10 cellular contexts compared by ENCODE assay signal in the genomic region with DNA sequence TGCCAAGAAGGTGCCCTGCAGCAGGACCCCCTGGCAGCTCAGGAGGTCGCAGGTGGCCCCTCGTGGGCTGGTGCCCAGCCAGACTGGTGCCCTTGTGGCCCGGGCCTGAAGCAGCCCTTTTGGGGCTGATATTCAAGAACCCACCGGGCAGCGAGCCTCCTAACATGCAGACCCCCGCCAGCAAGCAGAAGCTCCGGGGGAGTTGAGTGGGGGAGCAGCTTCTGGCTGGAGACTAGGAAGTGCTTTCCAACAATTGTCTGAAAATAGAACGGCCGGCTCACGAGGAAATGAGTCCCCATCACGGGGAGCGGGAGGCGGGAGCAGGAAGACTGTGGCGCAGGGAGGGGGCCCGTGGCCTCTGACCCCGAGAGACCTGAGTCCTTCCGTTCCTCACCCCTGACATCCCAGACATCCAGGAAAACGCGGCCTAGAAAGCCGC. TPM values are rescaled to one million over a fixed set of nuclear protein-coding genes. Genes with fewer than 3 reads are reported as not detected.
A peak's percentile ranks its signal among the peaks of the same experiment; 100 is the strongest.
DNase-seq lines count a peak whose midpoint lies in the region; FAIRE-seq and TF ChIP-seq lines count a peak whose summit lies in the region.
"Had no signal": no experiment of that assay in that cellular context is flagged by ENCODE, and none has a peak within 500 bp of the region (broad histone marks: within the 10 kb centered on the region; RNA-seq: fewer than 3 reads in every experiment).

No MANE protein-coding gene starts in this region.

- no peak overlapping the region for H2AFZ ChIP-seq in hepatocyte

- CTCF ChIA-PET in activated naive CD4-positive, alpha-beta T cell treated with anti-CD3 and anti-CD28 coated beads for 36 hours (lab: Charles Lee) = interaction anchor here (0.6 to 0.7 kb wide), 4 partner anchors 9 to 484 kb away, joined by 3 to 5 read pairs (median 3); no protein-coding TSS in a partner anchor

- peak overlapping the region; percentile 44 for H3K4me3 Mint-ChIP-seq in osteocyte (ENCODE audit: unreplicated experiment)
- H3K4me3 Mint-ChIP-seq in activated naive CD4-positive, alpha-beta T cell treated with anti-CD3 and anti-CD28 coated beads for 36 hours = no peak overlapping the region
- H3K4me3 Mint-ChIP-seq: stimulated activated effector memory CD8-positive, alpha-beta T cell treated with anti-CD3 and anti-CD28 coated beads, Interleukin-12 subunit alpha, Interleukin-12 subunit beta, amount 100 ng/mL, for 72 hours had no signal

- H3K4me2 ChIP-seq in BLaER1 treated with 17β-estradiol and CSF1 and Interleukin-3, amounts not matched to agents 10 nM and 100 nM = peak overlapping the region; percentile 87 to 99 (median 95)
- H3K4me2 ChIP-seq in hepatocyte = no peak overlapping the region

- peaks cover 0 to 4% (median 0%) of the 10 kb centered on the region in 11 experiments; a peak in 4 of 22 replicates for H3K36me3 ChIP-seq in BLaER1 treated with 17β-estradiol and CSF1 and Interleukin-3, amounts not matched to agents 10 nM and 100 nM
- H3K36me3 ChIP-seq in cardiac muscle cell = no peaks in the 10 kb centered on the region
- H3K36me3 ChIP-seq in hepatocyte (replicated peaks; ENCODE audit: insufficient read depth, low read depth) = no peaks in the 10 kb centered on the region

- H3K9me2 ChIP-seq in hepatocyte (replicated peaks; ENCODE audit: insufficient read depth) = no peaks in the 10 kb centered on the region

- in situ Hi-C loops in SK-MEL-5 (cut with HindIII; ENCODE audit: low pct_unique_long_range_greater_than_20kb, low sequenced_read_pairs) = no loop called here

- FAIRE-seq in GM19239 (lab: Jason Lieb, UNC) = no peak

- peaks cover 38% of the 10 kb centered on the region for H3K4me1 Mint-ChIP-seq in osteocyte (ENCODE audit: unreplicated experiment)
- peaks cover 25% of the 10 kb centered on the region for H3K4me1 Mint-ChIP-seq in activated naive CD4-positive, alpha-beta T cell treated with anti-CD3 and anti-CD28 coated beads for 36 hours (ENCODE audit: low read depth)

- peak overlapping the region; percentile 76 to 97 (median 89) for H3K9ac ChIP-seq in BLaER1 treated with 17β-estradiol and CSF1 and Interleukin-3, amounts not matched to agents 10 nM and 100 nM

- no peaks in the 10 kb centered on the region for H3K27me3 Mint-ChIP-seq in osteocyte (ENCODE audit: unreplicated experiment)
- H3K27me3 Mint-ChIP-seq in activated naive CD4-positive, alpha-beta T cell treated with anti-CD3 and anti-CD28 coated beads for 36 hours (ENCODE audit: low read depth) = no peaks in the 10 kb centered on the region

- peaks cover 57 to 87% (median 84%) of the 10 kb centered on the region in 10 experiments for H3K4me1 ChIP-seq in BLaER1 treated with 17β-estradiol and CSF1 and Interleukin-3, amounts not matched to agents 10 nM and 100 nM
- H3K4me1 ChIP-seq in cardiac muscle cell (ENCODE audit: low read depth) (peaks cover 8% of the 10 kb centered on the region), hepatocyte (ENCODE audit: insufficient read depth) (no peaks in the 10 kb centered on the region)

- 86% methylated on average over 20 of the region's 20 CpGs for WGBS in hepatocyte (ENCODE audit: low lambda C conversion rate, missing lambda C conversion rate)

- peaks cover 4 to 13% (median 6%) of the 10 kb centered on the region in 11 experiments; a peak in 21 of 22 replicates for H3K9me3 ChIP-seq in BLaER1 treated with 17β-estradiol and CSF1 and Interleukin-3, amounts not matched to agents 10 nM and 100 nM (replicated peaks in 1 of 11)
- no peaks in the 10 kb centered on the region for H3K9me3 ChIP-seq in cardiac muscle cell (ENCODE audit: low read depth)
- H3K9me3 ChIP-seq in hepatocyte (ENCODE audit: low read depth) = no peaks in the 10 kb centered on the region

- H4K20me1 ChIP-seq in BLaER1 treated with 17β-estradiol and CSF1 and Interleukin-3, amounts not matched to agents 10 nM and 100 nM = no peaks in the 10 kb centered on the region
- no peaks in the 10 kb centered on the region for H4K20me1 ChIP-seq in hepatocyte (ENCODE audit: insufficient read depth, poor library complexity, severe bottlenecking)

- intact Hi-C loops in activated naive CD4-positive, alpha-beta T cell treated with anti-CD3 and anti-CD28 coated beads for 36 hours (cut with micrococcal nuclease) = loop anchor here (2.0 kb wide), 1 partner anchor 19 kb away; no protein-coding TSS in a partner anchor

- no peak for TF ChIP-seq CTCF in cardiac muscle cell (IDR thresholded peaks at IDR 0.05; ENCODE audit: low read depth, low read length)
- TF ChIP-seq CTCF in osteocyte (IDR thresholded peaks at IDR 0.05) = no peak
- no peak for TF ChIP-seq CTCF in hepatocyte (IDR thresholded peaks at IDR 0.05; ENCODE audit: poor library complexity)

- peak overlapping the region; percentile 93 for H3K27ac Mint-ChIP-seq in osteocyte (ENCODE audit: unreplicated experiment)
- no peak overlapping the region for H3K27ac Mint-ChIP-seq in activated naive CD4-positive, alpha-beta T cell treated with anti-CD3 and anti-CD28 coated beads for 36 hours

- H3K4me3 ChIP-seq in BLaER1 treated with 17β-estradiol and CSF1 and Interleukin-3, amounts not matched to agents 10 nM and 100 nM = peak overlapping the region in 9 of 10 experiments; percentile 17 to 60 (median 39); a peak in 15 of 20 replicates
- H3K4me3 ChIP-seq in cardiac muscle cell (no peak overlapping the region), hepatocyte (no peak overlapping the region)

- H3K27ac ChIP-seq in BLaER1 treated with 17β-estradiol and CSF1 and Interleukin-3, amounts not matched to agents 10 nM and 100 nM = peak overlapping the region; percentile 84 to 100 (median 99)
- H3K27ac ChIP-seq in cardiac muscle cell (peak overlapping the region; percentile 89), hepatocyte (no peak overlapping the region)

- peak; percentile 58 for DNase-seq in SK-MEL-5 (ENCODE audit: low read depth, low spot score)
- peak; percentile 17 to 26 for DNase-seq in cardiac muscle cell (ENCODE audit: low read depth in 1 of 2, low spot score in 1 of 2)
- no peak for DNase-seq in osteocyte (ENCODE audit: extremely low spot score, unreplicated experiment)
- no peak for DNase-seq in hepatocyte (ENCODE audit: low spot score)
- DNase-seq in NCI-H526 (lab: John Stamatoyannopoulos, UW) = no peak
- no peak for DNase-seq in activated naive CD4-positive, alpha-beta T cell treated with anti-CD3 and anti-CD28 coated beads for 36 hours
- DNase-seq in GM19239 (ENCODE audit: insufficient read length, low spot score) = no peak
- DNase-seq: NCI-H446 treated with DMSO at 0.1 percent for 48 hours had no signal

- no peaks in the 10 kb centered on the region for H3K9me3 Mint-ChIP-seq in osteocyte (ENCODE audit: unreplicated experiment)
- H3K9me3 Mint-ChIP-seq in activated naive CD4-positive, alpha-beta T cell treated with anti-CD3 and anti-CD28 coated beads for 36 hours = no peaks in the 10 kb centered on the region
- H3K9me3 Mint-ChIP-seq: stimulated activated effector memory CD8-positive, alpha-beta T cell treated with anti-CD3 and anti-CD28 coated beads, Interleukin-12 subunit alpha, Interleukin-12 subunit beta, amount 100 ng/mL, for 72 hours had no signal

- H3K79me2 ChIP-seq in hepatocyte = no peaks in the 10 kb centered on the region

- H3K27me3 ChIP-seq in BLaER1 treated with 17β-estradiol and CSF1 and Interleukin-3, amounts not matched to agents 10 nM and 100 nM = no peaks in the 10 kb centered on the region
- no peaks in the 10 kb centered on the region for H3K27me3 ChIP-seq in cardiac muscle cell
- no peaks in the 10 kb centered on the region for H3K27me3 ChIP-seq in hepatocyte

- no peaks in the 10 kb centered on the region for H3K36me3 Mint-ChIP-seq in osteocyte (ENCODE audit: unreplicated experiment)
- H3K36me3 Mint-ChIP-seq in activated naive CD4-positive, alpha-beta T cell treated with anti-CD3 and anti-CD28 coated beads for 36 hours (ENCODE audit: low read depth) = no peaks in the 10 kb centered on the region
- H3K36me3 Mint-ChIP-seq: stimulated activated effector memory CD8-positive, alpha-beta T cell treated with anti-CD3 and anti-CD28 coated beads, Interleukin-12 subunit alpha, Interleukin-12 subunit beta, amount 100 ng/mL, for 72 hours had no signal

RNA-seq across cellular contexts. Expression of gene INTS1, which starts 9.5 kb away (rescaled TPM):
- total RNA-seq in SK-MEL-5 (2014; rRNA removed; shearing (Covaris generic)) = 34.5 and 41.4 TPM in 2 replicates
- polyA plus RNA-seq in SK-MEL-5 (2015; cell fraction: cytosol; rRNA removed) = 152 and 180 TPM in 2 replicates
- polyA plus RNA-seq in SK-MEL-5 (2015; cell fraction: nucleus; rRNA removed) = 232 and 234 TPM in 2 replicates
- 83.2 and 132 TPM in 2 replicates for total RNA-seq in cardiac muscle cell
- polyA plus RNA-seq in cardiac muscle cell = 54.5 and 80.8 TPM in 2 replicates
- total RNA-seq in osteocyte = 111 and 121 TPM in 2 replicates
- total RNA-seq in hepatocyte = 15.5 and 30.0 TPM in 2 replicates
- polyA plus RNA-seq in hepatocyte = 53.6 and 57.3 TPM in 2 replicates
- total RNA-seq in activated naive CD4-positive, alpha-beta T cell treated with anti-CD3 and anti-CD28 coated beads for 36 hours = 100 to 1,000 TPM in 1 of 2 experiments, 10 to 100 TPM in 1; 97.6 to 103 TPM

RNA-seq across cellular contexts. Expression of gene MAFK, which starts 16.8 kb away (rescaled TPM):
- 23.6 and 24.3 TPM in 2 replicates for total RNA-seq in SK-MEL-5 (2014; rRNA removed; shearing (Covaris generic))
- polyA plus RNA-seq in SK-MEL-5 (2015; cell fraction: cytosol; rRNA removed) = 30.3 and 37.4 TPM in 2 replicates
- 32.8 and 33.3 TPM in 2 replicates for polyA plus RNA-seq in SK-MEL-5 (2015; cell fraction: nucleus; rRNA removed)
- total RNA-seq in cardiac muscle cell = 15.6 and 16.2 TPM in 2 replicates
- 3.1 and 4.2 TPM in 2 replicates for polyA plus RNA-seq in cardiac muscle cell
- total RNA-seq in osteocyte = 19.9 and 23.0 TPM in 2 replicates
- total RNA-seq in hepatocyte = 14.6 and 24.0 TPM in 2 replicates
- polyA plus RNA-seq in hepatocyte = 4.4 and 7.8 TPM in 2 replicates
- total RNA-seq in activated naive CD4-positive, alpha-beta T cell treated with anti-CD3 and anti-CD28 coated beads for 36 hours = 10 to 100 TPM; 33.0 to 34.6 TPM

RNA-seq across cellular contexts. Expression of gene TMEM184A, which starts 42.3 kb away (rescaled TPM):
- 0.16 and 0.19 TPM in 2 replicates for total RNA-seq in SK-MEL-5 (2014; rRNA removed; shearing (Covaris generic))
- 0.17 and 2.5 TPM in 2 replicates for polyA plus RNA-seq in SK-MEL-5 (2015; cell fraction: cytosol; rRNA removed)
- 0.04 and 0.35 TPM in 2 replicates for polyA plus RNA-seq in SK-MEL-5 (2015; cell fraction: nucleus; rRNA removed)
- total RNA-seq in cardiac muscle cell (2.8 and 3.0 TPM in 2 replicates), osteocyte (0.27 and 0.29 TPM in 2 replicates), hepatocyte (14.5 and 23.4 TPM in 2 replicates)
- polyA plus RNA-seq in cardiac muscle cell (0.75 and 2.1 TPM in 2 replicates), hepatocyte (18.6 and 24.7 TPM in 2 replicates)
- total RNA-seq in activated naive CD4-positive, alpha-beta T cell treated with anti-CD3 and anti-CD28 coated beads for 36 hours = under 1 TPM in 1 of 2 experiments, not detected in 1; 0.36 TPM

RNA-seq across cellular contexts. Expression of gene MICALL2, which starts 54.4 kb away (rescaled TPM):
- total RNA-seq in SK-MEL-5 (2014; rRNA removed; shearing (Covaris generic)) = 1.2 and 2.4 TPM in 2 replicates
- 2.6 and 3.2 TPM in 2 replicates for polyA plus RNA-seq in SK-MEL-5 (2015; cell fraction: cytosol; rRNA removed)
- polyA plus RNA-seq in SK-MEL-5 (2015; cell fraction: nucleus; rRNA removed) = 70.3 and 75.1 TPM in 2 replicates
- 13.1 and 19.5 TPM in 2 replicates for total RNA-seq in cardiac muscle cell
- polyA plus RNA-seq in cardiac muscle cell = 17.5 and 22.0 TPM in 2 replicates
- total RNA-seq in osteocyte = 55.9 and 63.1 TPM in 2 replicates
- total RNA-seq in hepatocyte = 9.8 and 16.4 TPM in 2 replicates
- 28.2 and 34.5 TPM in 2 replicates for polyA plus RNA-seq in hepatocyte
- 1 to 10 TPM; 3.7 to 4.2 TPM for total RNA-seq in activated naive CD4-positive, alpha-beta T cell treated with anti-CD3 and anti-CD28 coated beads for 36 hours

RNA-seq across cellular contexts. Expression of gene PSMG3, which starts 56.2 kb away (rescaled TPM):
- 118 and 130 TPM in 2 replicates for total RNA-seq in SK-MEL-5 (2014; rRNA removed; shearing (Covaris generic))
- 105 and 123 TPM in 2 replicates for polyA plus RNA-seq in SK-MEL-5 (2015; cell fraction: cytosol; rRNA removed)
- 446 and 512 TPM in 2 replicates for polyA plus RNA-seq in SK-MEL-5 (2015; cell fraction: nucleus; rRNA removed)
- total RNA-seq in cardiac muscle cell (32.7 and 38.4 TPM in 2 replicates), osteocyte (25.6 and 28.9 TPM in 2 replicates), hepatocyte (27.5 and 42.7 TPM in 2 replicates)
- polyA plus RNA-seq in cardiac muscle cell (39.2 and 41.2 TPM in 2 replicates), hepatocyte (44.8 and 60.3 TPM in 2 replicates)
- total RNA-seq in activated naive CD4-positive, alpha-beta T cell treated with anti-CD3 and anti-CD28 coated beads for 36 hours = 10 to 100 TPM; 29.8 to 33.9 TPM

Comparison
In these comparisons a context has a peak if more than half of its experiments do, and no peak if none do; other contexts are left out.
1. H3K4me3 ChIP-seq: peak in BLaER1 treated with 17β-estradiol and CSF1 and Interleukin-3, amounts not matched to agents 10 nM and 100 nM (9 of 10); none in cardiac muscle cell (single experiment) and hepatocyte (single experiment).
2. DNase-seq: peak in SK-MEL-5 (single experiment) and cardiac muscle cell (2 of 2); none in osteocyte (single experiment), hepatocyte (single experiment), NCI-H526 (0 of 2), activated naive CD4-positive, alpha-beta T cell treated with anti-CD3 and anti-CD28 coated beads for 36 hours (single experiment) and GM19239 (single experiment).